12 cellular contexts compared by ENCODE assay signal in the genomic region with DNA sequence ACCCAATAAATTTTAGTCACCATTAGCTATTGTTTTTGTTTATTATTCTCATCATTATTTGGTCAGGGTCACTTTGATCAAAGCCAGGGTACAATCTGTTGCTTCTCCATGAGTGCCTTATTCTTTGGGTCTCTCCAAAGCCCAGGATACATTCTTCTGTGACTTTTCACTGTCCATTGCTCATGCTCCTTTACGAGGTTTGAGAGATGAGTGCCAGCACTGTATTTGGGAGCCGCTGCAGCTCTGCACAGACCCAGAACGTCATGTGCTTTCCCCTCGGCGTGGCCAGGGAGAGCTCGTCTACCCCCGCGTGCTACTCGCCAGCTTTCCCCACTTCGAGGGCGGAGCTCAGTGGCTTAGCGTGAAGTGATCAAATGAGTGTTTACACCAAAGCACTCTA.
DNase-seq lines count a peak whose midpoint lies in the region; FAIRE-seq and TF ChIP-seq lines count a peak whose summit lies in the region.
"Had no signal": no experiment of that assay in that cellular context is flagged by ENCODE, and none has a peak within 500 bp of the region (broad histone marks: within the 10 kb centered on the region; RNA-seq: fewer than 3 reads in every experiment).

No MANE protein-coding gene starts in this region.

- peaks cover 5 to 7% of the 10 kb centered on the region in 2 donors for H3K4me1 ChIP-seq in kidney (ENCODE audit: control insufficient read depth in 1 of 2, insufficient read depth in 1 of 2, low read depth in 1 of 2, low read length in 2 of 2)

- H3K36me3 ChIP-seq in brain microvascular endothelial cell (replicated peaks) (no peaks in the 10 kb centered on the region), kidney (ENCODE audit: control insufficient read depth in 1 of 2, insufficient read depth in 2 of 2, low read length in 2 of 2) (no peaks in the 10 kb centered on the region)

- H3K4me3 ChIP-seq in brain microvascular endothelial cell (ENCODE audit: low read depth, low read length) (no peak overlapping the region), kidney (ENCODE audit: low read length in 2 of 2) (no peak overlapping the region), skin epidermis (no peak overlapping the region)

- intact Hi-C loops in kidney (cut with DNase I) = no loop called here

- peak overlapping the region; percentile 96 for H3K27ac ChIP-seq in brain microvascular endothelial cell
- no peak overlapping the region for H3K27ac ChIP-seq in kidney (ENCODE audit: low read depth in 2 of 2, low read length in 2 of 2)
- H3K27ac ChIP-seq in skin epidermis = peak overlapping the region in 15 of 21 experiments; percentile 33 to 87 (median 65)

- TF ChIP-seq CTCF in brain microvascular endothelial cell (IDR thresholded peaks at IDR 0.05; ENCODE audit: low read depth, low read length, missing control alignments) (no peak), kidney (IDR thresholded peaks at IDR 0.05; ENCODE audit: borderline replicate concordance, extremely low read depth, insufficient read depth) (no peak)

- peak; percentile 74 for DNase-seq in GM03348 (ENCODE audit: low spot score)
- DNase-seq in brain microvascular endothelial cell = no peak
- DNase-seq in kidney = peak; percentile 90
- no peak for DNase-seq in NCI-H1694 treated with DMSO at 0.1 percent for 48 hours (lab: John Stamatoyannopoulos, UW)
- DNase-seq in NCI-H2227 treated with DMSO at 0.1 percent for 48 hours (lab: John Stamatoyannopoulos, UW) = no peak
- DNase-seq in hypothalamus (lab: John Stamatoyannopoulos, UW) = no peak
- DNase-seq in HuH-7 (ENCODE audit: low spot score) = no peak
- DNase-seq: activated CD4-positive, alpha-beta T cell treated with anti-CD3 and anti-CD28 coated beads, Interleukin-2, amount 50 U/mL, for 4 hours; amygdala; NCI-H1417 treated with DMSO at 0.1 percent for 48 hours; SHP77 had no signal

- H3K9me3 ChIP-seq in kidney (ENCODE audit: control insufficient read depth in 1 of 2, low read length in 2 of 2) = peaks cover 0 to 6% of the 10 kb centered on the region in 2 donors

- no peaks in the 10 kb centered on the region for H3K27me3 ChIP-seq in brain microvascular endothelial cell (replicated peaks)

- no peak overlapping the region for H3K9ac ChIP-seq in kidney (ENCODE audit: low read length in 2 of 2)

- in situ Hi-C loops in brain microvascular endothelial cell (cut with HindIII; ENCODE audit: low pct_ligation_motif_present, low sequenced_read_pairs) = no loop called here

- no peak for FAIRE-seq in kidney (lab: Jason Lieb, UNC)

Comparison
In these comparisons a context has a peak if more than half of its experiments do, and no peak if none do; other contexts are left out.
1. DNase-seq: peak in GM03348 (single experiment) and kidney (single experiment); none in brain microvascular endothelial cell (single experiment), NCI-H1694 treated with DMSO at 0.1 percent for 48 hours (single experiment), NCI-H2227 treated with DMSO at 0.1 percent for 48 hours (single experiment), hypothalamus (0 of 51) and HuH-7 (single experiment).
2. H3K27ac ChIP-seq: peak in brain microvascular endothelial cell (single experiment) and skin epidermis (15 of 21); none in kidney (0 of 2).